Comparison of ENCODE assay signal across 14 cellular contexts in the genomic region with DNA sequence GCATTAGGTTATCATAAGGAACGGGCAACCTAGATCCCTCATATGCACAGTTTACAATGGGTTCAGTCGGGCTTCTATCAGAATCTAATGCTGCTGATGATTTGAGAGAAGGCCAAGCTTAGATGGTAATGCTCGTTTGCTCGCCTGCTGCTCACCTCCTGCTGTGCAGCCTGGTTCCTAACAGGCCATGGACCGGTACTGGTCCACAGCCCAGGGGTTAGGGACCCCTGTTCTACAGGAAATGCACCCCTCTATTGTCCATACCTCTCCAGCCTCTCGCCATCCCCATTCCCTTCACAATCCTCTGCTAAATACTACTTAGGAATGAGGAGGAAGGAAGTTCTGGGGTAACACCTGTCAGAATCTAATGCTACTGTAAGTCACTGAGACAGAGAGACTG.
DNase-seq lines count a peak whose midpoint lies in the region; ATAC-seq and TF ChIP-seq lines count a peak whose summit lies in the region.
"Had no signal": no experiment of that assay in that cellular context is flagged by ENCODE, and none has a peak within 500 bp of the region (broad histone marks: within the 10 kb centered on the region; RNA-seq: fewer than 3 reads in every experiment).

No MANE protein-coding gene starts in this region.

- TF ChIP-seq CTCF in HEK293 (tag by site-specific recombination; IDR thresholded peaks at IDR 0.05) = no peak

- H3K27me3 ChIP-seq in SJSA1 (replicated peaks) (no peaks in the 10 kb centered on the region), skeletal muscle satellite cell (ENCODE audit: control insufficient read depth, insufficient read depth, low read length) (no peaks in the 10 kb centered on the region)
- H3K27me3 ChIP-seq: body of pancreas, dorsolateral prefrontal cortex had no signal

- peak; percentile 38 for ATAC-seq in left ventricle myocardium superior
- no peak for ATAC-seq in stimulated activated memory B cell treated with anti-CD40 and anti-IgM and Interleukin-4, amounts not matched to agents 10 μg/mL and 1 μg/mL and 100 μg/mL, for 72 hours
- ATAC-seq: body of pancreas had no signal

- DNase-seq in SJSA1 (ENCODE audit: low read depth in 1 of 2, low spot score in 2 of 2) (no peak), left ventricle myocardium superior (no peak), NCI-H526 treated with DMSO at 0.1 percent for 48 hours (lab: John Stamatoyannopoulos, UW) (no peak)
- no peak for DNase-seq in stimulated activated CD4-positive, alpha-beta T cell treated with anti-CD3 and anti-CD28 coated beads, Interleukin-4, amount 100 ng/mL, for 4 hours
- DNase-seq: activated CD4-positive, alpha-beta T cell treated with anti-CD3 and anti-CD28 coated beads for 4 hours; activated naive CD4-positive, alpha-beta T cell treated with anti-CD3 and anti-CD28 coated beads, Interleukin-2, amount 10 ng/mL, durations not matched to agents 7 days and 5 days; body of pancreas; dorsolateral prefrontal cortex; stimulated activated CD4-positive, alpha-beta T cell treated with anti-CD3 and anti-CD28 coated beads, Interleukin-4, amount 100 ng/mL, for 1 hour had no signal

- H3K4me2 ChIP-seq in skeletal muscle satellite cell (ENCODE audit: low read length) = peak overlapping the region; percentile 61

- H3K27ac ChIP-seq in HEK293 (ENCODE audit: extremely low read depth, low read depth, low read length) (peak overlapping the region; percentile 38; the same call in 1 of the 2 replicates), SJSA1 (peak overlapping the region; percentile 92)
- H3K27ac ChIP-seq: body of pancreas had no signal

- intact Hi-C loops in left ventricle myocardium superior (cut with micrococcal nuclease) = no loop called here

- no peak overlapping the region for H3K4me3 ChIP-seq in HEK293 (ENCODE audit: low read depth, low read length)
- no peak overlapping the region for H3K4me3 ChIP-seq in SJSA1
- peak overlapping the region; percentile 27 for H3K4me3 ChIP-seq in skeletal muscle satellite cell (ENCODE audit: low read length)
- H3K4me3 ChIP-seq: body of pancreas, dorsolateral prefrontal cortex had no signal

- H3K4me1 ChIP-seq in HEK293 (ENCODE audit: control insufficient read depth, insufficient read depth, low read length) (peaks cover 39% of the 10 kb centered on the region), SJSA1 (replicated peaks) (peaks cover 35% of the 10 kb centered on the region), skeletal muscle satellite cell (ENCODE audit: control insufficient read depth, insufficient read depth, low read length) (peaks cover 50% of the 10 kb centered on the region)
- H3K4me1 ChIP-seq: body of pancreas had no signal

- no peaks in the 10 kb centered on the region for H3K9me3 ChIP-seq in HEK293 (ENCODE audit: control insufficient read depth, insufficient read depth, low read depth, low read length)
- H3K9me3 ChIP-seq in SJSA1 (replicated peaks) = no peaks in the 10 kb centered on the region
- no peaks in the 10 kb centered on the region for H3K9me3 ChIP-seq in skeletal muscle satellite cell (replicated peaks; ENCODE audit: low read length)
- H3K9me3 ChIP-seq: body of pancreas had no signal

- H3K9ac ChIP-seq in skeletal muscle satellite cell (ENCODE audit: low read depth, low read length) = no peak overlapping the region

- no peak overlapping the region for H3K4me3 Mint-ChIP-seq in stimulated activated memory B cell treated with anti-CD40 and anti-IgM and Interleukin-4, amounts not matched to agents 10 μg/mL and 1 μg/mL and 100 μg/mL, for 72 hours
- H3K4me3 Mint-ChIP-seq: activated naive CD4-positive, alpha-beta T cell treated with anti-CD3 and anti-CD28 coated beads, Interleukin-2, amount 10 ng/mL, durations not matched to agents 7 days and 5 days; B cell; IgD-negative memory B cell had no signal

- CTCF ChIA-PET in HEK293 (lab: Yijun Ruan, JAX) = interaction anchor here (1.1 to 1.5 kb wide), 2 partner anchors 27 to 48 kb away, joined by 3 to 5 read pairs; no protein-coding TSS in a partner anchor

- H3K36me3 Mint-ChIP-seq in stimulated activated memory B cell treated with anti-CD40 and anti-IgM and Interleukin-4, amounts not matched to agents 10 μg/mL and 1 μg/mL and 100 μg/mL, for 72 hours = peaks cover 50% of the 10 kb centered on the region

- no peaks in the 10 kb centered on the region for H3K27me3 Mint-ChIP-seq in stimulated activated memory B cell treated with anti-CD40 and anti-IgM and Interleukin-4, amounts not matched to agents 10 μg/mL and 1 μg/mL and 100 μg/mL, for 72 hours
- H3K27me3 Mint-ChIP-seq: activated naive CD4-positive, alpha-beta T cell treated with anti-CD3 and anti-CD28 coated beads, Interleukin-2, amount 10 ng/mL, durations not matched to agents 7 days and 5 days; B cell; IgD-negative memory B cell had no signal

- H3K9me3 Mint-ChIP-seq in stimulated activated memory B cell treated with anti-CD40 and anti-IgM and Interleukin-4, amounts not matched to agents 10 μg/mL and 1 μg/mL and 100 μg/mL, for 72 hours = no peaks in the 10 kb centered on the region
- H3K9me3 Mint-ChIP-seq: activated naive CD4-positive, alpha-beta T cell treated with anti-CD3 and anti-CD28 coated beads, Interleukin-2, amount 10 ng/mL, durations not matched to agents 7 days and 5 days; IgD-negative memory B cell had no signal

- no peak overlapping the region for H3K27ac Mint-ChIP-seq in stimulated activated memory B cell treated with anti-CD40 and anti-IgM and Interleukin-4, amounts not matched to agents 10 μg/mL and 1 μg/mL and 100 μg/mL, for 72 hours
- H3K27ac Mint-ChIP-seq: activated naive CD4-positive, alpha-beta T cell treated with anti-CD3 and anti-CD28 coated beads, Interleukin-2, amount 10 ng/mL, durations not matched to agents 7 days and 5 days; B cell; IgD-negative memory B cell had no signal

- H3K36me3 ChIP-seq in HEK293 (ENCODE audit: control insufficient read depth in 2 of 2, insufficient read depth in 1 of 2, low read length in 2 of 2) (no peaks in the 10 kb centered on the region; a peak in 2 of 3 replicates), SJSA1 (peaks cover 13% of the 10 kb centered on the region; the same call in 1 of the 2 replicates), skeletal muscle satellite cell (ENCODE audit: insufficient read depth, low read length) (peaks cover 7% of the 10 kb centered on the region)

- H3K4me1 Mint-ChIP-seq in stimulated activated memory B cell treated with anti-CD40 and anti-IgM and Interleukin-4, amounts not matched to agents 10 μg/mL and 1 μg/mL and 100 μg/mL, for 72 hours = no peaks in the 10 kb centered on the region
- H3K4me1 Mint-ChIP-seq: activated naive CD4-positive, alpha-beta T cell treated with anti-CD3 and anti-CD28 coated beads, Interleukin-2, amount 10 ng/mL, durations not matched to agents 7 days and 5 days; B cell; IgD-negative memory B cell had no signal

- POLR2A ChIA-PET in HEK293 (lab: Yijun Ruan, JAX) = no interaction called here

TF ChIP-seq in HEK293, 187 proteins besides CTCF, POLR2A, EP300 and RAD21:
- no peak for TF ChIP-seq ZNF341 (tag by site-specific recombination; IDR thresholded peaks at IDR 0.05; ENCODE audit: low read depth)
- TF ChIP-seq ZNF266 (tag by site-specific recombination; IDR thresholded peaks at IDR 0.05; ENCODE audit: low read depth) = no peak
- no peak for TF ChIP-seq KLF16 (tag by site-specific recombination; IDR thresholded peaks at IDR 0.05)
- TF ChIP-seq ZSCAN16 (tag by site-specific recombination; IDR thresholded peaks at IDR 0.05) = no peak
- TF ChIP-seq ZNF174 (tag by site-specific recombination; IDR thresholded peaks at IDR 0.05) = no peak
- TF ChIP-seq, protein P1, sequence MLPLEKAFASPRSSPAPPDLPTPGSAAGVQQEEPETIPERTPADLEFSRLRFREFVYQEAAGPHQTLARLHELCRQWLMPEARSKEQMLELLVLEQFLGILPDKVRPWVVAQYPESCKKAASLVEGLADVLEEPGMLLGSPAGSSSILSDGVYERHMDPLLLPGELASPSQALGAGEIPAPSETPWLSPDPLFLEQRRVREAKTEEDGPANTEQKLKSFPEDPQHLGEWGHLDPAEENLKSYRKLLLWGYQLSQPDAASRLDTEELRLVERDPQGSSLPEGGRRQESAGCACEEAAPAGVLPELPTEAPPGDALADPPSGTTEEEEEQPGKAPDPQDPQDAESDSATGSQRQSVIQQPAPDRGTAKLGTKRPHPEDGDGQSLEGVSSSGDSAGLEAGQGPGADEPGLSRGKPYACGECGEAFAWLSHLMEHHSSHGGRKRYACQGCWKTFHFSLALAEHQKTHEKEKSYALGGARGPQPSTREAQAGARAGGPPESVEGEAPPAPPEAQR (tag by site-specific recombination; IDR thresholded peaks at IDR 0.05) = no peak
- no peak for TF ChIP-seq ZSCAN30 (tag by site-specific recombination; IDR thresholded peaks at IDR 0.05)
- TF ChIP-seq, protein P2, sequence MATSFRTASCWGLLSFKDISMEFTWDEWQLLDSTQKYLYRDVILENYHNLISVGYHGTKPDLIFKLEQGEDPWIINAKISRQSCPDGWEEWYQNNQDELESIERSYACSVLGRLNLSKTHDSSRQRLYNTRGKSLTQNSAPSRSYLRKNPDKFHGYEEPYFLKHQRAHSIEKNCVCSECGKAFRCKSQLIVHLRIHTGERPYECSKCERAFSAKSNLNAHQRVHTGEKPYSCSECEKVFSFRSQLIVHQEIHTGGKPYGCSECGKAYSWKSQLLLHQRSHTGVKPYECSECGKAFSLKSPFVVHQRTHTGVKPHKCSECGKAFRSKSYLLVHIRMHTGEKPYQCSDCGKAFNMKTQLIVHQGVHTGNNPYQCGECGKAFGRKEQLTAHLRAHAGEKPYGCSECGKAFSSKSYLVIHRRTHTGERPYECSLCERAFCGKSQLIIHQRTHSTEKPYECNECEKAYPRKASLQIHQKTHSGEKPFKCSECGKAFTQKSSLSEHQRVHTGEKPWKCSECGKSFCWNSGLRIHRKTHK (tag by site-specific recombination; IDR thresholded peaks at IDR 0.05) = no peak
- TF ChIP-seq ZBTB17 (tag by site-specific recombination; IDR thresholded peaks at IDR 0.05) = no peak
- no peak for TF ChIP-seq ZNF701 (tag by site-specific recombination; IDR thresholded peaks at IDR 0.05)
- TF ChIP-seq ZNF211 (tag by site-specific recombination; IDR thresholded peaks at IDR 0.05; ENCODE audit: low read depth) = no peak
- no peak for TF ChIP-seq ZNF777 (tag by site-specific recombination; IDR thresholded peaks at IDR 0.05; ENCODE audit: borderline replicate concordance)
- no peak for TF ChIP-seq ZFP69B (tag by site-specific recombination; IDR thresholded peaks at IDR 0.05)
- no peak for TF ChIP-seq MYNN (tag by site-specific recombination; IDR thresholded peaks at IDR 0.05; ENCODE audit: borderline replicate concordance)
- no peak for TF ChIP-seq BCL11A (tag by site-specific recombination; IDR thresholded peaks at IDR 0.05; ENCODE audit: low read depth)
- no peak for TF ChIP-seq ZNF433 (tag by site-specific recombination; IDR thresholded peaks at IDR 0.05; ENCODE audit: low read depth)
- no peak for TF ChIP-seq ZNF366 (tag by site-specific recombination; conservative IDR thresholded peaks at IDR 0.05)
